In the genomic region with DNA sequence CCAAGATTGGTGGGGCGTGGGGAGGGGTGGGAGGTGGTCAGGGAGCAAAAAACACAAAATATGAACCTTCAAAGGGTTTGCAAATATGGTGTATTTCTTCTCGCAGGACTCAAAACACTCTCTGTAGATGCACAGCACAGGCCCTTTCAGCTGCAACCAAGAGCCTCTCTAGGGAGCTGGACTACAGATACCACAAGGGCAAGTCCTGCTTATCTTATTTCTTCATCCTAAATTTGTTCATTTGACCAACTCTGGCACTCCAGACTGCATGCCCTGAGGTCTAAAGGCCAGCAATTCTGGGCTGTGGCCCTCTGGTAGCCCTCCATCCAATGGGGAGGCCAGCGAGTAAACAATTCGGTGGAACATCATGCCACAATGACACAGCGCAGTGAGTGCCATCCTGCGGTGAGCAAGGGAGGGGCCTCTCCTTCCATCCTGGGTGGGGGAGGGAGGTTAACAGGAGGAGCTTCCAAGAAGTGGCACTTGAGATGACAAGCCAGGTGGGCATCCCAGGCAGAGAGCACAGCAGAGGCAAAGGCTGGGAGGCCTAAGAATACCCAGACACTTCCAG, we compare ENCODE assay signal across 9 cellular contexts. TPM values are rescaled to one million over a fixed set of nuclear protein-coding genes. Genes with fewer than 3 reads are reported as not detected.
DNase-seq lines count a peak whose midpoint lies in the region; ATAC-seq and TF ChIP-seq lines count a peak whose summit lies in the region.
"Had no signal": no experiment of that assay in that cellular context is flagged by ENCODE, and none has a peak within 500 bp of the region (broad histone marks: within the 10 kb centered on the region; RNA-seq: fewer than 3 reads in every experiment).

No MANE protein-coding gene starts in this region.

- peak overlapping the region; percentile 50 for H3K27ac ChIP-seq in left ventricle myocardium inferior (replicated peaks)
- peak overlapping the region; percentile 81 to 89 (median 84) for H3K27ac ChIP-seq in upper lobe of left lung
- H3K27ac ChIP-seq: tibial artery had no signal

- WGBS in upper lobe of left lung, 2 donors, result 54 to 67% methylated on average over 4 to 6 of the region's 6 CpGs

- H3K4me3 ChIP-seq in left ventricle myocardium inferior (no peak overlapping the region), upper lobe of left lung (peak overlapping the region in 2 of 4 donors; percentile 45 to 52)

- H3K4me1 ChIP-seq in left ventricle myocardium inferior (peaks cover 46% of the 10 kb centered on the region), upper lobe of left lung (peaks cover 58 to 93% (median 72%) of the 10 kb centered on the region in 4 donors)

- H3K27me3 ChIP-seq in left ventricle myocardium inferior (ENCODE audit: low read depth), result no peaks in the 10 kb centered on the region
- H3K27me3 ChIP-seq in upper lobe of left lung, result no peaks in the 10 kb centered on the region

- TF ChIP-seq CTCF in left ventricle myocardium inferior (IDR thresholded peaks at IDR 0.05; ENCODE audit: borderline replicate concordance) (no peak), upper lobe of left lung (IDR thresholded peaks at IDR 0.05) (no peak)

- TF ChIP-seq POLR2A in upper lobe of left lung (IDR thresholded peaks at IDR 0.05), result no peak

- H3K27ac Mint-ChIP-seq in T-helper 2 cell treated with Interferon-gamma antibody and Interleukin-4, amounts not matched to agents 5 μg/mL and 100 μg/mL, for 36 hours, result peak overlapping the region; percentile 99

- H3K4me3 Mint-ChIP-seq in T-helper 2 cell treated with Interferon-gamma antibody and Interleukin-4, amounts not matched to agents 5 μg/mL and 100 μg/mL, for 36 hours, result peak overlapping the region; percentile 99

- TF ChIP-seq EP300 in upper lobe of left lung (IDR thresholded peaks at IDR 0.05), result peak in 1 of 4 donors; percentile 17

- H3K27me3 Mint-ChIP-seq in T-helper 2 cell treated with Interferon-gamma antibody and Interleukin-4, amounts not matched to agents 5 μg/mL and 100 μg/mL, for 36 hours (ENCODE audit: low read depth), result no peaks in the 10 kb centered on the region

- peak; percentile 18 to 38 for ATAC-seq in upper lobe of left lung (ENCODE audit: low FRiP score in 2 of 2)

- no peaks in the 10 kb centered on the region for H3K9me3 ChIP-seq in left ventricle myocardium inferior (replicated peaks)
- H3K9me3 ChIP-seq in upper lobe of left lung, result no peaks in the 10 kb centered on the region
- H3K9me3 ChIP-seq: tibial artery had no signal

- intact Hi-C loops in left ventricle myocardium inferior (cut with micrococcal nuclease), result no loop called here

- H3K36me3 Mint-ChIP-seq in T-helper 2 cell treated with Interferon-gamma antibody and Interleukin-4, amounts not matched to agents 5 μg/mL and 100 μg/mL, for 36 hours (ENCODE audit: low read depth), result peaks cover 38% of the 10 kb centered on the region

- peaks cover 43% of the 10 kb centered on the region for H3K4me1 Mint-ChIP-seq in T-helper 2 cell treated with Interferon-gamma antibody and Interleukin-4, amounts not matched to agents 5 μg/mL and 100 μg/mL, for 36 hours (ENCODE audit: low read depth)

- DNase-seq in stimulated activated CD4-positive, alpha-beta T cell treated with anti-CD3 and anti-CD28 coated beads, Interleukin-15, amount 100 ng/mL, for 24 hours, result peak; percentile 67
- DNase-seq in stimulated activated CD4-positive, alpha-beta T cell treated with anti-CD3 and anti-CD28 coated beads, Interleukin-2, amount 100 ng/mL, for 48 hours, result no peak
- DNase-seq in T-helper 2 cell treated with Interferon-gamma antibody and Interleukin-4, amounts not matched to agents 5 μg/mL and 100 μg/mL, for 36 hours (ENCODE audit: low spot score), result peak; percentile 59
- DNase-seq in left ventricle myocardium inferior, result no peak
- peak in 1 of 2 donors; percentile 82 for DNase-seq in upper lobe of left lung
- DNase-seq in AG08395 (ENCODE audit: low spot score), result no peak
- no peak for DNase-seq in cortex of kidney (lab: John Stamatoyannopoulos, UW)
- DNase-seq in NCI-H446 treated with DMSO at 0.1 percent for 48 hours (lab: John Stamatoyannopoulos, UW), result no peak

- no peaks in the 10 kb centered on the region for H3K9me3 Mint-ChIP-seq in T-helper 2 cell treated with Interferon-gamma antibody and Interleukin-4, amounts not matched to agents 5 μg/mL and 100 μg/mL, for 36 hours

- H3K36me3 ChIP-seq in left ventricle myocardium inferior (no peaks in the 10 kb centered on the region), upper lobe of left lung (no peaks in the 10 kb centered on the region)
- H3K36me3 ChIP-seq: tibial artery had no signal

RNA-seq across cellular contexts. Expression of gene SELPLG, which starts 0.6 kb away (rescaled TPM):
- total RNA-seq in left ventricle myocardium inferior, result 3.4 TPM
- 10 to 100 TPM; 25.2 to 71.4 (median 42.5) TPM for total RNA-seq in upper lobe of left lung

RNA-seq across cellular contexts. Expression of gene TMEM119, which starts 36.4 kb away (rescaled TPM):
- total RNA-seq in left ventricle myocardium inferior, result 1.3 TPM
- 10 to 100 TPM in 5 of 6 donors, 1 to 10 TPM in 1; 1.5 to 50.7 (median 20.5) TPM for total RNA-seq in upper lobe of left lung

Comparison
In these comparisons a context has a peak if more than half of its experiments do, and no peak if none do; other contexts are left out.
1. DNase-seq: peak in stimulated activated CD4-positive, alpha-beta T cell treated with anti-CD3 and anti-CD28 coated beads, Interleukin-15, amount 100 ng/mL, for 24 hours (single experiment) and T-helper 2 cell treated with Interferon-gamma antibody and Interleukin-4, amounts not matched to agents 5 μg/mL and 100 μg/mL, for 36 hours (single experiment); none in stimulated activated CD4-positive, alpha-beta T cell treated with anti-CD3 and anti-CD28 coated beads, Interleukin-2, amount 100 ng/mL, for 48 hours (0 of 2), left ventricle myocardium inferior (single experiment), AG08395 (single experiment), cortex of kidney (single experiment) and NCI-H446 treated with DMSO at 0.1 percent for 48 hours (single experiment).